1 cellular context compared by ENCODE assay signal in genomic region chr10:92291921-92292860, GRCh38.
A peak's percentile ranks its signal among the peaks of the same experiment; 100 is the strongest.
TF ChIP-seq lines count a peak whose summit lies in the region.

No MANE protein-coding gene starts in this region.

TF ChIP-seq in HEK293, 187 proteins besides CTCF, POLR2A, EP300 and RAD21 (continued from another document):
- TF ChIP-seq PRDM10 (tag by site-specific recombination; IDR thresholded peaks at IDR 0.05) (peak; percentile 79), IKZF3 (tag by site-specific recombination; IDR thresholded peaks at IDR 0.05) (no peak), SP3 (tag by site-specific recombination; IDR thresholded peaks at IDR 0.05) (0 out of 2 replicates have a peak, but pooled peaks have one; percentile 21), ZFP69B (tag by site-specific recombination; IDR thresholded peaks at IDR 0.05) (peak; percentile 17; the same call in 1 of the 2 replicates), ZNF664 (tag by site-specific recombination; IDR thresholded peaks at IDR 0.05) (peak; percentile 66), GLIS2 (tag by site-specific recombination; IDR thresholded peaks at IDR 0.05) (0 out of 2 replicates have a peak, but pooled peaks have one; percentile 32), ZEB2 (tag by site-specific recombination; IDR thresholded peaks at IDR 0.05) (peak; percentile 36; the same call in 1 of the 2 replicates), KLF1 (tag by site-specific recombination; IDR thresholded peaks at IDR 0.05) (0 out of 2 replicates have a peak, but pooled peaks have one; percentile 26), ZNF311 (tag by site-specific recombination; IDR thresholded peaks at IDR 0.05; ENCODE audit: borderline replicate concordance) (no peak), ZNF341 (tag by site-specific recombination; IDR thresholded peaks at IDR 0.05; ENCODE audit: low read depth) (peak; percentile 62), ZNF521 (tag by site-specific recombination; IDR thresholded peaks at IDR 0.05) (no peak), ZNF571 (tag by site-specific recombination; IDR thresholded peaks at IDR 0.05) (no peak), PATZ1 (tag by site-specific recombination; IDR thresholded peaks at IDR 0.05) (peak; percentile 35; the same call in 1 of the 2 replicates), ZBTB48 (tag by site-specific recombination; IDR thresholded peaks at IDR 0.05) (no peak), ZNF692 (tag by site-specific recombination; IDR thresholded peaks at IDR 0.05) (0 out of 2 replicates have a peak, but pooled peaks have one; percentile 27), ZNF184 (tag by site-specific recombination; IDR thresholded peaks at IDR 0.05) (no peak), ZBTB20 (tag by site-specific recombination; IDR thresholded peaks at IDR 0.05) (no peak), ZBTB17 (tag by site-specific recombination; IDR thresholded peaks at IDR 0.05) (peak; percentile 66)
